In genomic region chr9:68750179-68750685, GRCh38 we compare ENCODE assay signal across 1 cellular context.
TF ChIP-seq lines count a peak whose summit lies in the region.

No MANE protein-coding gene starts in this region.

TF ChIP-seq in K562, 482 proteins besides CTCF, POLR2A, EP300 and RAD21 (continued from another document):
- TF ChIP-seq MNT (conservative IDR thresholded peaks at IDR 0.05) (0 out of 4 replicates have a peak, but pooled peaks of 1 of the 2 experiments have one; percentile 16), CHD1 (IDR thresholded peaks at IDR 0.05; ENCODE audit: low read length) (no peak), ZNF561 (CRISPR knock-in tag; conservative IDR thresholded peaks at IDR 0.05) (no peak)
